9 cellular contexts compared by ENCODE assay signal in genomic region chr9:91089405-91090131, GRCh38.
DNase-seq lines count a peak whose midpoint lies in the region; ATAC-seq and TF ChIP-seq lines count a peak whose summit lies in the region.
"Had no signal": no experiment of that assay in that cellular context is flagged by ENCODE, and none has a peak within 500 bp of the region (broad histone marks: within the 10 kb centered on the region; RNA-seq: fewer than 3 reads in every experiment).

No MANE protein-coding gene starts in this region.

- intact Hi-C loops in sciatic nerve (cut with DNase I): loop anchor here (2.0 kb wide), 1 partner anchor 277 kb away; no protein-coding TSS in a partner anchor

- H3K9ac ChIP-seq in SK-N-SH (no peak overlapping the region), neuronal stem cell (ENCODE audit: low read depth, low read length, poor library complexity) (no peak overlapping the region)

- no peaks in the 10 kb centered on the region for H3K79me1 ChIP-seq in neuronal stem cell (ENCODE audit: low read depth, low read length)

- ATAC-seq in sciatic nerve (peak; percentile 92), HG03025 (IDR thresholded peaks at IDR 0.05; ENCODE audit: low FRiP score, unreplicated experiment) (no peak)

- CTCF ChIA-PET in SK-N-SH (lab: Yijun Ruan, JAX): interaction anchor here (1.1 to 1.4 kb wide), 3 partner anchors 58 to 192 kb away, joined by 3 read pairs; no protein-coding TSS in a partner anchor

- no peaks in the 10 kb centered on the region for H3K79me2 ChIP-seq in SK-N-SH (ENCODE audit: insufficient read depth)

- H2BK120ac ChIP-seq in neuronal stem cell (ENCODE audit: low read depth, low read length): no peak overlapping the region

- no peak overlapping the region for H2AK5ac ChIP-seq in neuronal stem cell (ENCODE audit: low read depth, low read length)

- no peak overlapping the region for H3K18ac ChIP-seq in neuronal stem cell (ENCODE audit: low read length)

- H3F3A ChIP-seq in SK-N-SH (replicated peaks; ENCODE audit: insufficient read depth): no peaks in the 10 kb centered on the region

- TF ChIP-seq CTCF in AG09309 (IDR thresholded peaks at IDR 0.05; ENCODE audit: control insufficient read depth, insufficient read depth, low read depth, low read length, missing control alignments): peak; percentile 73
- peak; percentile 38 for TF ChIP-seq CTCF in GM13976 (IDR thresholded peaks at IDR 0.05; ENCODE audit: borderline replicate concordance, control extremely low read depth, extremely low read depth, insufficient read depth, missing control alignments)
- TF ChIP-seq CTCF in SK-N-SH (IDR thresholded peaks at IDR 0.05): peak; percentile 45
- peak; percentile 67 for TF ChIP-seq CTCF in fibroblast of pulmonary artery (IDR thresholded peaks at IDR 0.05; ENCODE audit: low read length, missing control alignments)

- H4K8ac ChIP-seq in neuronal stem cell (ENCODE audit: low read depth, low read length): no peak overlapping the region

- peak; percentile 63 for TF ChIP-seq RAD21 in SK-N-SH (IDR thresholded peaks at IDR 0.05; ENCODE audit: low read length)

- no peak overlapping the region for H2BK5ac ChIP-seq in neuronal stem cell (ENCODE audit: low read length)

- no peak overlapping the region for H3K4me3 ChIP-seq in AG09309 (ENCODE audit: control insufficient read depth, low read depth, low read length)
- no peak overlapping the region for H3K4me3 ChIP-seq in SK-N-SH (ENCODE audit: low read depth in 2 of 2, low read length in 1 of 2)
- H3K4me3 ChIP-seq in fibroblast of pulmonary artery (replicated peaks; ENCODE audit: low read depth, low read length): no peak overlapping the region
- no peak overlapping the region for H3K4me3 ChIP-seq in neuronal stem cell (ENCODE audit: low read length in 2 of 2)

- POLR2A ChIA-PET in SK-N-SH (lab: Yijun Ruan, JAX): interaction anchor here (0.9 kb wide), 1 partner anchor 17 kb away, joined by 6 read pairs; no protein-coding TSS in a partner anchor

- H3K23ac ChIP-seq in neuronal stem cell (ENCODE audit: low read depth, low read length, poor library complexity): no peak overlapping the region

- no peak overlapping the region for H2BK15ac ChIP-seq in neuronal stem cell (ENCODE audit: low read length)

- H3K4me2 ChIP-seq in SK-N-SH (no peak overlapping the region), neuronal stem cell (ENCODE audit: insufficient read depth, low read length, poor library complexity, severe bottlenecking) (no peak overlapping the region)

- H3K4me1 ChIP-seq in SK-N-SH (ENCODE audit: control insufficient read depth in 1 of 2, insufficient read depth in 2 of 2, low read depth in 1 of 2, low read length in 1 of 2): no peaks in the 10 kb centered on the region; a peak in 1 of 4 replicates
- no peaks in the 10 kb centered on the region for H3K4me1 ChIP-seq in neuronal stem cell (ENCODE audit: control insufficient read depth in 2 of 2, insufficient read depth in 1 of 2, low read depth in 1 of 2, low read length in 2 of 2)

- H4K20me1 ChIP-seq in SK-N-SH (ENCODE audit: insufficient read depth): no peaks in the 10 kb centered on the region

- H3K9me3 ChIP-seq in SK-N-SH: no peaks in the 10 kb centered on the region
- H3K9me3 ChIP-seq in neuronal stem cell (replicated peaks in 1 of 2; ENCODE audit: control insufficient read depth in 2 of 2, insufficient read depth in 1 of 2, low read depth in 1 of 2, low read length in 2 of 2): no peaks in the 10 kb centered on the region

- H3K27me3 ChIP-seq in SK-N-SH (ENCODE audit: insufficient read depth) (no peaks in the 10 kb centered on the region), neuronal stem cell (ENCODE audit: control insufficient read depth in 3 of 3, insufficient read depth in 3 of 3, low read depth in 1 of 3, low read length in 3 of 3) (peaks cover 0 to 3% (median 0%) of the 10 kb centered on the region in 3 experiments)

- 45% methylated on average over 6 of the region's 6 CpGs for WGBS in SK-N-SH (ENCODE audit: low lambda C conversion rate)
- no CpG with 5 or more reads among the region's 6 CpGs for WGBS in neuronal stem cell (ENCODE audit: extremely low coverage in 2 of 2, insufficient read length in 2 of 2, insufficient replicate concordance in 1 of 2), 2 donors

- no peaks in the 10 kb centered on the region for H3K9me2 ChIP-seq in SK-N-SH

- no peak overlapping the region for H3K14ac ChIP-seq in neuronal stem cell (ENCODE audit: low read length)

- no peak overlapping the region for H2BK12ac ChIP-seq in neuronal stem cell (ENCODE audit: low read length)

- DNase-seq in AG09309 (ENCODE audit: low read depth): peak; percentile 47
- peak; percentile 49 for DNase-seq in GM13976 (ENCODE audit: low spot score)
- DNase-seq in SK-N-SH: no peak
- DNase-seq in fibroblast of pulmonary artery (ENCODE audit: low read depth): peak; percentile 77
- DNase-seq in sciatic nerve (ENCODE audit: low spot score): no peak
- no peak for DNase-seq in neuronal stem cell (ENCODE audit: low spot score)
- no peak for DNase-seq in OCI-M2 (lab: John Stamatoyannopoulos, UW; ENCODE audit: unreplicated experiment)

- TF ChIP-seq EP300 in SK-N-SH (IDR thresholded peaks at IDR 0.05; ENCODE audit: borderline replicate concordance in 1 of 2, low read depth in 1 of 2, low read length in 1 of 2): no peak

- H4K91ac ChIP-seq in neuronal stem cell (ENCODE audit: low read depth, low read length, poor library complexity): no peak overlapping the region

- H2AFZ ChIP-seq in SK-N-SH (ENCODE audit: low read depth) (no peak overlapping the region), neuronal stem cell (ENCODE audit: low read length) (no peak overlapping the region)

- no peak overlapping the region for H3K4ac ChIP-seq in neuronal stem cell (ENCODE audit: low read length)

- in situ Hi-C loops in GM13976 (cut with MboI; ENCODE audit: low sequenced_read_pairs, unreplicated experiment): no loop called here

- H3K27ac ChIP-seq in SK-N-SH (ENCODE audit: low read depth in 2 of 2, low read length in 1 of 2) (no peak overlapping the region), neuronal stem cell (replicated peaks; ENCODE audit: low read length) (no peak overlapping the region)
- H3K27ac ChIP-seq: epithelial cell of prostate had no signal

- H3K36me3 ChIP-seq in SK-N-SH (replicated peaks in 1 of 2; ENCODE audit: control insufficient read depth in 1 of 2, insufficient read depth in 2 of 2, low read length in 1 of 2) (no peaks in the 10 kb centered on the region), neuronal stem cell (replicated peaks in 1 of 2; ENCODE audit: control insufficient read depth in 2 of 2, insufficient read depth in 2 of 2, low read length in 2 of 2) (no peaks in the 10 kb centered on the region)

TF ChIP-seq in SK-N-SH, 30 proteins besides CTCF, POLR2A, EP300 and RAD21:
- TF ChIP-seq NFIC (IDR thresholded peaks at IDR 0.05; ENCODE audit: borderline replicate concordance) (no peak), SMC3 (IDR thresholded peaks at IDR 0.05; ENCODE audit: low read depth, low read length) (peak; percentile 50), SIN3A (IDR thresholded peaks at IDR 0.05; ENCODE audit: borderline replicate concordance, low read depth, low read length) (no peak)
- TF ChIP-seq, protein P1, sequence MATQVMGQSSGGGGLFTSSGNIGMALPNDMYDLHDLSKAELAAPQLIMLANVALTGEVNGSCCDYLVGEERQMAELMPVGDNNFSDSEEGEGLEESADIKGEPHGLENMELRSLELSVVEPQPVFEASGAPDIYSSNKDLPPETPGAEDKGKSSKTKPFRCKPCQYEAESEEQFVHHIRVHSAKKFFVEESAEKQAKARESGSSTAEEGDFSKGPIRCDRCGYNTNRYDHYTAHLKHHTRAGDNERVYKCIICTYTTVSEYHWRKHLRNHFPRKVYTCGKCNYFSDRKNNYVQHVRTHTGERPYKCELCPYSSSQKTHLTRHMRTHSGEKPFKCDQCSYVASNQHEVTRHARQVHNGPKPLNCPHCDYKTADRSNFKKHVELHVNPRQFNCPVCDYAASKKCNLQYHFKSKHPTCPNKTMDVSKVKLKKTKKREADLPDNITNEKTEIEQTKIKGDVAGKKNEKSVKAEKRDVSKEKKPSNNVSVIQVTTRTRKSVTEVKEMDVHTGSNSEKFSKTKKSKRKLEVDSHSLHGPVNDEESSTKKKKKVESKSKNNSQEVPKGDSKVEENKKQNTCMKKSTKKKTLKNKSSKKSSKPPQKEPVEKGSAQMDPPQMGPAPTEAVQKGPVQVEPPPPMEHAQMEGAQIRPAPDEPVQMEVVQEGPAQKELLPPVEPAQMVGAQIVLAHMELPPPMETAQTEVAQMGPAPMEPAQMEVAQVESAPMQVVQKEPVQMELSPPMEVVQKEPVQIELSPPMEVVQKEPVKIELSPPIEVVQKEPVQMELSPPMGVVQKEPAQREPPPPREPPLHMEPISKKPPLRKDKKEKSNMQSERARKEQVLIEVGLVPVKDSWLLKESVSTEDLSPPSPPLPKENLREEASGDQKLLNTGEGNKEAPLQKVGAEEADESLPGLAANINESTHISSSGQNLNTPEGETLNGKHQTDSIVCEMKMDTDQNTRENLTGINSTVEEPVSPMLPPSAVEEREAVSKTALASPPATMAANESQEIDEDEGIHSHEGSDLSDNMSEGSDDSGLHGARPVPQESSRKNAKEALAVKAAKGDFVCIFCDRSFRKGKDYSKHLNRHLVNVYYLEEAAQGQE (IDR thresholded peaks at IDR 0.05; ENCODE audit: low read depth, low read length): no peak
TF ChIP-seq in SK-N-SH: peak in this region for 1.

Comparison
In these comparisons a context has a peak if more than half of its experiments do, and no peak if none do; other contexts are left out.
1. DNase-seq: peak in AG09309 (single experiment), GM13976 (single experiment) and fibroblast of pulmonary artery (single experiment); none in SK-N-SH (single experiment), sciatic nerve (single experiment), neuronal stem cell (single experiment) and OCI-M2 (single experiment).
2. Peak in every context shown above with its lines, with median percentiles within 50 percentile points of each other: CTCF ChIP-seq.